Comparison of ENCODE assay signal across 8 cellular contexts in genomic region chr6:145813285-145814034, GRCh38. TPM values are rescaled to one million over a fixed set of nuclear protein-coding genes. Genes with fewer than 3 reads are reported as not detected.
DNase-seq lines count a peak whose midpoint lies in the region; ATAC-seq and TF ChIP-seq lines count a peak whose summit lies in the region.

No MANE protein-coding gene starts in this region.

- peak overlapping the region; percentile 86 for H3K4me3 Mint-ChIP-seq in T-helper 2 cell treated with Interferon-gamma antibody and Interleukin-4, amounts not matched to agents 5 μg/mL and 100 μg/mL, for 36 hours
- peak overlapping the region; percentile 76 to 96 (median 90) for H3K4me3 Mint-ChIP-seq in IgD-negative memory B cell
- H3K4me3 Mint-ChIP-seq in activated CD8-positive, alpha-beta T cell treated with anti-CD3 and anti-CD28 coated beads, Interleukin-2, amount 10 ng/mL, durations not matched to agents 7 days and 5 days: peak overlapping the region; percentile 72

- peak overlapping the region; percentile 47 to 91 (median 76) for H3K4me3 ChIP-seq in sigmoid colon

- no peaks in the 10 kb centered on the region for H3K27me3 ChIP-seq in sigmoid colon

- POLR2A ChIA-PET in activated CD8-positive, alpha-beta T cell treated with anti-CD3 and anti-CD28 coated beads, Interleukin-2, amount 10 ng/mL, durations not matched to agents 7 days and 5 days (lab: Charles Lee): interaction anchor here (2.2 to 3.6 kb wide), 3 partner anchors 11 to 151 kb away, joined by 13 to 46 read pairs (median 19); partner anchors contain the start of genes EPM2A and SHPRH

- TF ChIP-seq POLR2A in sigmoid colon (IDR thresholded peaks at IDR 0.05): no peak

- H3K9me3 Mint-ChIP-seq in T-helper 2 cell treated with Interferon-gamma antibody and Interleukin-4, amounts not matched to agents 5 μg/mL and 100 μg/mL, for 36 hours: no peaks in the 10 kb centered on the region
- H3K9me3 Mint-ChIP-seq in IgD-negative memory B cell: no peaks in the 10 kb centered on the region
- no peaks in the 10 kb centered on the region for H3K9me3 Mint-ChIP-seq in activated CD8-positive, alpha-beta T cell treated with anti-CD3 and anti-CD28 coated beads, Interleukin-2, amount 10 ng/mL, durations not matched to agents 7 days and 5 days (ENCODE audit: insufficient read depth)

- intact Hi-C loops in sigmoid colon (cut with DNase I): loop anchor here (1.0 to 2.0 kb wide), 3 partner anchors 75 to 151 kb away; partner anchors contain the start of genes EPM2A and SHPRH

- no peak for DNase-seq in T-helper 2 cell treated with Interferon-gamma antibody and Interleukin-4, amounts not matched to agents 5 μg/mL and 100 μg/mL, for 36 hours (ENCODE audit: low spot score)
- DNase-seq in T-helper 2 cell: no peak
- DNase-seq in activated CD8-positive, alpha-beta T cell treated with anti-CD3 and anti-CD28 coated beads, Interleukin-2, amount 10 ng/mL, durations not matched to agents 7 days and 5 days: no peak
- peak; percentile 42 for DNase-seq in glomerular visceral epithelial cell (ENCODE audit: extremely low spot score)
- DNase-seq in sigmoid colon: no peak
- DNase-seq in ureter (ENCODE audit: low spot score): no peak

- ATAC-seq in activated CD8-positive, alpha-beta T cell treated with anti-CD3 and anti-CD28 coated beads, Interleukin-2, amount 10 ng/mL, durations not matched to agents 7 days and 5 days: no peak
- no peak for ATAC-seq in GM21526 (IDR thresholded peaks at IDR 0.05; ENCODE audit: low FRiP score, unreplicated experiment)

- no peak for TF ChIP-seq EP300 in sigmoid colon (IDR thresholded peaks at IDR 0.05)

- H3K36me3 ChIP-seq in sigmoid colon: no peaks in the 10 kb centered on the region

- H3K27ac ChIP-seq in sigmoid colon: peak overlapping the region; percentile 89 to 98 (median 96)

- 11 to 17% methylated on average over 12 of the region's 12 CpGs for WGBS in sigmoid colon, 2 donors

- CTCF ChIA-PET in activated CD8-positive, alpha-beta T cell treated with anti-CD3 and anti-CD28 coated beads, Interleukin-2, amount 10 ng/mL, durations not matched to agents 7 days and 5 days (lab: Charles Lee): no interaction called here

- H3K36me3 Mint-ChIP-seq in T-helper 2 cell treated with Interferon-gamma antibody and Interleukin-4, amounts not matched to agents 5 μg/mL and 100 μg/mL, for 36 hours (ENCODE audit: low read depth): peaks cover 2% of the 10 kb centered on the region
- H3K36me3 Mint-ChIP-seq in IgD-negative memory B cell: no peaks in the 10 kb centered on the region
- peaks cover 9% of the 10 kb centered on the region for H3K36me3 Mint-ChIP-seq in activated CD8-positive, alpha-beta T cell treated with anti-CD3 and anti-CD28 coated beads, Interleukin-2, amount 10 ng/mL, durations not matched to agents 7 days and 5 days (ENCODE audit: low read depth)

- peak overlapping the region; percentile 83 for H3K27ac Mint-ChIP-seq in T-helper 2 cell treated with Interferon-gamma antibody and Interleukin-4, amounts not matched to agents 5 μg/mL and 100 μg/mL, for 36 hours
- H3K27ac Mint-ChIP-seq in IgD-negative memory B cell: peak overlapping the region; percentile 18 to 86 (median 65)
- H3K27ac Mint-ChIP-seq in activated CD8-positive, alpha-beta T cell treated with anti-CD3 and anti-CD28 coated beads, Interleukin-2, amount 10 ng/mL, durations not matched to agents 7 days and 5 days: peak overlapping the region; percentile 58

- peaks cover 0 to 62% (median 45%) of the 10 kb centered on the region in 4 donors for H3K4me1 ChIP-seq in sigmoid colon

- H3K27me3 Mint-ChIP-seq in T-helper 2 cell treated with Interferon-gamma antibody and Interleukin-4, amounts not matched to agents 5 μg/mL and 100 μg/mL, for 36 hours (ENCODE audit: low read depth): no peaks in the 10 kb centered on the region
- H3K27me3 Mint-ChIP-seq in IgD-negative memory B cell: peaks cover 1% of the 10 kb centered on the region
- no peaks in the 10 kb centered on the region for H3K27me3 Mint-ChIP-seq in activated CD8-positive, alpha-beta T cell treated with anti-CD3 and anti-CD28 coated beads, Interleukin-2, amount 10 ng/mL, durations not matched to agents 7 days and 5 days (ENCODE audit: low read depth)

- no peak for TF ChIP-seq CTCF in sigmoid colon (IDR thresholded peaks at IDR 0.05)

- H3K9me3 ChIP-seq in sigmoid colon: no peaks in the 10 kb centered on the region

- H3K4me1 Mint-ChIP-seq in T-helper 2 cell treated with Interferon-gamma antibody and Interleukin-4, amounts not matched to agents 5 μg/mL and 100 μg/mL, for 36 hours (ENCODE audit: low read depth): peaks cover 34% of the 10 kb centered on the region
- H3K4me1 Mint-ChIP-seq in IgD-negative memory B cell: peaks cover 25 to 37% (median 34%) of the 10 kb centered on the region in 3 donors
- peaks cover 20% of the 10 kb centered on the region for H3K4me1 Mint-ChIP-seq in activated CD8-positive, alpha-beta T cell treated with anti-CD3 and anti-CD28 coated beads, Interleukin-2, amount 10 ng/mL, durations not matched to agents 7 days and 5 days (ENCODE audit: low read depth)

RNA-seq across cellular contexts. Expression of gene FBXO30, which starts 1.1 kb away (rescaled TPM):
- polyA plus RNA-seq in IgD-negative memory B cell (0.73 TPM), sigmoid colon (1 to 10 TPM; 2.3 to 3.2 (median 2.4) TPM)
- 1 to 10 TPM; 3.5 to 4.1 TPM for total RNA-seq in activated CD8-positive, alpha-beta T cell treated with anti-CD3 and anti-CD28 coated beads, Interleukin-2, amount 10 ng/mL, durations not matched to agents 7 days and 5 days
- total RNA-seq in sigmoid colon (10 to 100 TPM; 37.9 to 53.9 (median 43.9) TPM), ureter (12.1 TPM)
